16 cellular contexts compared by ENCODE assay signal in the genomic region with DNA sequence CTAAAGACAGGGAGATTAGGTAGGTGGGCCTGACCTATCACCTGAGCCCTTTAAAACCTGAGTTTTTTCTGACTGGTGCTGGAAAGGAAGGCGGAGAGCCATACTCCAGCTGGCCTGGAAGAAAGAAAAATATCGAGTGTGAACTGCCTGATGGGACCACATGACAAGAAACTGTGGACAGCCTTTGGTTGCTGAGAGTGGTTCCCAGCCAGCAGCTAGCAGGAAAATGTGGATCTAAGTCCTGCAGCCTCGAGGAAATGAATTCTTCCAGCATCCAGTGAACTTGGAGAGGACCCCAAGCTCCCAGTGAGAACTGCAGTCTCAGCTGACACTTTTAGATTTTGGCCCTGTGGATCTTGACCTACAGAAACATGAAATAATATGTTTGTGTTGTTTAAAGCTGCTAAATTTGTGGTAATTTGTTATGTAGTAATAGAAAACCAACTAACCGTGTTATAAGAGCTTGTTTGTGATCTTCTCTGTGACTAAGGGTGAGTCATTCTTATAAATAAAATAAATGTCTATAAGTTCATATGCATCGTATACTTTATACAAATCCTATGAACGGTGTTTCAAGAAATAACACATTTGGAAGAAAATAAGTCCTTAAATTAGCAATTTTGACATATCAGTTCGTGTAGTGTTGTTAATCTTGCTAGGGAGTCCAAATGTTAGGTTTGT.
"Had no signal": no experiment of that assay in that cellular context is flagged by ENCODE, and none has a peak within 500 bp of the region (broad histone marks: within the 10 kb centered on the region; RNA-seq: fewer than 3 reads in every experiment).

No MANE protein-coding gene starts in this region.

- H2AFZ ChIP-seq: parathyroid adenoma had no signal

- H3K4me1 ChIP-seq: parathyroid adenoma, thyroid gland, vagina had no signal

- H3K4me1 Mint-ChIP-seq: naive B cell; stimulated activated effector memory CD8-positive, alpha-beta T cell treated with anti-CD3 and anti-CD28 coated beads, Interleukin-12 subunit alpha, Interleukin-12 subunit beta, amount 100 ng/mL, for 72 hours had no signal

- H3K36me3 ChIP-seq: thyroid gland, vagina, WERI-Rb-1 had no signal

- H3K27me3 ChIP-seq: thyroid gland, vagina had no signal

- H3K27ac Mint-ChIP-seq: activated CD8-positive, alpha-beta T cell treated with anti-CD3 and anti-CD28 coated beads for 36 hours; mesothelial cell of epicardium; naive B cell; stimulated activated effector memory CD8-positive, alpha-beta T cell treated with anti-CD3 and anti-CD28 coated beads, Interleukin-12 subunit alpha, Interleukin-12 subunit beta, amount 100 ng/mL, for 72 hours had no signal

- FAIRE-seq: colon, endothelial cell of umbilical vein, kidney had no signal

- H3K36me3 Mint-ChIP-seq: mesothelial cell of epicardium; naive B cell; stimulated activated effector memory CD8-positive, alpha-beta T cell treated with anti-CD3 and anti-CD28 coated beads, Interleukin-12 subunit alpha, Interleukin-12 subunit beta, amount 100 ng/mL, for 72 hours had no signal

- H3K79me2 ChIP-seq: parathyroid adenoma had no signal

- ATAC-seq: activated CD8-positive, alpha-beta T cell treated with anti-CD3 and anti-CD28 coated beads for 36 hours; stimulated activated effector memory CD8-positive, alpha-beta T cell treated with anti-CD3 and anti-CD28 coated beads, Interleukin-12 subunit alpha, Interleukin-12 subunit beta, amount 100 ng/mL, for 72 hours had no signal

- H3K9ac ChIP-seq: parathyroid adenoma had no signal

- H3K9me3 ChIP-seq: thyroid gland, vagina had no signal

- H3K4me3 ChIP-seq: skin epidermis, thyroid gland, vagina had no signal

- H3K27ac ChIP-seq: parathyroid adenoma, skin epidermis, thyroid gland, vagina, WERI-Rb-1 had no signal

- H3K4me3 Mint-ChIP-seq: activated CD8-positive, alpha-beta T cell treated with anti-CD3 and anti-CD28 coated beads for 36 hours; mesothelial cell of epicardium; stimulated activated effector memory CD8-positive, alpha-beta T cell treated with anti-CD3 and anti-CD28 coated beads, Interleukin-12 subunit alpha, Interleukin-12 subunit beta, amount 100 ng/mL, for 72 hours had no signal

- DNase-seq: activated CD4-positive, alpha-beta T cell treated with anti-CD3 and anti-CD28 coated beads for 4 hours; activated CD8-positive, alpha-beta memory T cell treated with anti-CD3 and anti-CD28 coated beads, Interleukin-2, amount 50 U/mL, for 48 hours; activated CD8-positive, alpha-beta T cell treated with anti-CD3 and anti-CD28 coated beads for 36 hours; aorta; kidney; naive B cell; retina; thyroid gland; WERI-Rb-1 had no signal

- H3K27me3 Mint-ChIP-seq: activated CD8-positive, alpha-beta T cell treated with anti-CD3 and anti-CD28 coated beads for 36 hours had no signal
